Comparison of ENCODE assay signal across 1 cellular context in the genomic region with DNA sequence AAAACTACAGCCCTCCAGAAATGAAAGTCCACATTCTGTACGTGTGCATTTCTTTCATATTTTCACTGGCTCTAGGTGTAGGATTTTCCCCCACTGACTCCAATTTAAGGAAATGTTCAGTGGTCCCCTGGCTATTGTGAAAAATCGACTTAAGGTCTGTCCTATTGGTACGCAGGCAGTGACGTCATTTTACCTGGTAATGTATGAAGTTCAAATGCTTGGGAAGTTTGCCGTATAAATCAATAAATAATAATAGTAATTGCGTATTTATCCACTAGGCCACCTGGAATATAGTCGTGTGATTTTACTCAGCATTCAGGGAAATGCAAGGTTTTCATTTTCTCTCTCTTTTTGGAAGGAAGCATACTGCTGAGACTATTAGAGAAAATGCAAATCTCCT.
TF ChIP-seq lines count a peak whose summit lies in the region.

No MANE protein-coding gene starts in this region.

TF ChIP-seq in H1, 55 proteins besides CTCF, POLR2A, EP300 and RAD21 (continued from another document):
- TF ChIP-seq BACH1 (IDR thresholded peaks at IDR 0.05; ENCODE audit: low read length) = no peak
- TF ChIP-seq CHD1 (IDR thresholded peaks at IDR 0.05; ENCODE audit: low read depth, low read length) = no peak
- TF ChIP-seq, protein P1, sequence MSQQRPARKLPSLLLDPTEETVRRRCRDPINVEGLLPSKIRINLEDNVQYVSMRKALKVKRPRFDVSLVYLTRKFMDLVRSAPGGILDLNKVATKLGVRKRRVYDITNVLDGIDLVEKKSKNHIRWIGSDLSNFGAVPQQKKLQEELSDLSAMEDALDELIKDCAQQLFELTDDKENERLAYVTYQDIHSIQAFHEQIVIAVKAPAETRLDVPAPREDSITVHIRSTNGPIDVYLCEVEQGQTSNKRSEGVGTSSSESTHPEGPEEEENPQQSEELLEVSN (IDR thresholded peaks at IDR 0.05) = no peak
- TF ChIP-seq TAF7 (optimal IDR thresholded peaks at IDR 0.05; ENCODE audit: borderline replicate concordance, low read depth, low read length) = no peak
- no peak for TF ChIP-seq FOSL1 (IDR thresholded peaks at IDR 0.05; ENCODE audit: insufficient read depth, low read depth, low read length)
- no peak for TF ChIP-seq RNF2 (IDR thresholded peaks at IDR 0.05; ENCODE audit: borderline replicate concordance, low read depth, low read length, missing control alignments, poor library complexity, severe bottlenecking)
- no peak for TF ChIP-seq CEBPB (IDR thresholded peaks at IDR 0.05; ENCODE audit: low read depth, low read length)
- TF ChIP-seq POU5F1 (IDR thresholded peaks at IDR 0.05; ENCODE audit: low read depth, low read length) = no peak
